In the genomic region with DNA sequence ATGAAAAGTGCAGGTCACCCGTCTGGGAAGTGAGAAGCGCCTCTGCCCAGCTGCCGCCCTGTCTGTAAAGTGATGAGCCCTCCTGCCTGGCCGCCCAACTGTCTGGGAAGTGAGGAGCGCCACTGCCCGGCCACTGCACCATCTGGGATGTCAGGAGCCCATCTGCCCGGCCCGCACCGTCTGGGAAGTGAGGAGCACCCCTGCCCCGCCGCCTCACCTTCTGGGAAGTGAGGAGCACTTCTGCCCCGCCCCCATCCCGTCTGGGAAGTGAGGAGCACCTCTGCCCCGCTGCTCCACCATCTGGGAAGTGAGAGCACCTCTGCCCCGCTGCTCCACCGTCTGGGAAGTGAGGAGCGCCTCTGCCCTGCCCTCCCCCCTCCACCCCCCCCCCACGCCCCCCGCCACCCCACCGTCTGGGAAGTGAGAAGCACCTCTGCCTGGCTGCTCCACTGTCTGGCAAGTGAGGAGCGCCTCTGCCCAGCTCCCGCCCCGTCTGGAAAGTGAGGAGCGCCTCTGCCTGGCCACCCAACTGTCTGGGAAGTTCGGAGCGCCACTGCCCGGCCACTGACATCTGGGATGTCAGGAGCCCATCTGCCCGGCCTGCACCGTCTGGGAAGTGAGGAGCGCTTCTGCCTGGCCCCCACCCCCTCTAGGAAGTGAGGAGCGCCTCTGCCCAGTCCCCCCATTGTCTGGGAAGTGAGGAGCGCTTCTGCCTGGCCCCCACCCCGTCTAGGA, we compare ENCODE assay signal across 24 cellular contexts. TPM values are rescaled to one million over a fixed set of nuclear protein-coding genes. Genes with fewer than 3 reads are reported as not detected.
DNase-seq lines count a peak whose midpoint lies in the region; ATAC-seq, FAIRE-seq and TF ChIP-seq lines count a peak whose summit lies in the region.
"Had no signal": no experiment of that assay in that cellular context is flagged by ENCODE, and none has a peak within 500 bp of the region (broad histone marks: within the 10 kb centered on the region; RNA-seq: fewer than 3 reads in every experiment).

No MANE protein-coding gene starts in this region.

- CTCF ChIA-PET in A549 (lab: Yijun Ruan, JAX): interaction anchor here (1.3 kb wide), 1 partner anchor 213 kb away, joined by 3 read pairs; no protein-coding TSS in a partner anchor

- no peaks in the 10 kb centered on the region for H3K9me3 Mint-ChIP-seq in neural progenitor cell
- H3K9me3 Mint-ChIP-seq: activated T-cell treated with anti-CD3 and anti-CD28 coated beads, Interleukin-2, amount 50 U/mL, for 72 hours; naive thymus-derived CD8-positive, alpha-beta T cell; T-helper 2 cell treated with Interferon-gamma antibody and Interleukin-4, amounts not matched to agents 5 μg/mL and 100 μg/mL, for 36 hours had no signal

- TF ChIP-seq CTCF in A549 (IDR thresholded peaks at IDR 0.05) (no peak), hepatocyte (IDR thresholded peaks at IDR 0.05; ENCODE audit: poor library complexity) (no peak), neural progenitor cell (IDR thresholded peaks at IDR 0.05) (no peak), tibial nerve (IDR thresholded peaks at IDR 0.05) (no peak)

- DNase-seq in A549 (ENCODE audit: low read depth in 1 of 2, low spot score in 1 of 2): no peak
- DNase-seq in hepatocyte (ENCODE audit: low spot score): peak; percentile 16
- peak; percentile 37 for DNase-seq in neural progenitor cell (ENCODE audit: low spot score)
- no peak for DNase-seq in tibial nerve (ENCODE audit: low spot score in 2 of 2)
- DNase-seq in putamen (ENCODE audit: low spot score): no peak
- DNase-seq in T-helper 17 cell: no peak
- DNase-seq: activated CD4-positive, CD25-positive, alpha-beta regulatory T cell; activated CD8-positive, alpha-beta memory T cell treated with anti-CD3 and anti-CD28 coated beads for 24 hours; cortex of kidney; DMS79; foreskin keratinocyte; GOT3; NCI-H1048; NCI-H2081 treated with DMSO at 0.1 percent for 48 hours; NCI-H69 had no signal

- H3K27ac Mint-ChIP-seq in neural progenitor cell (no peak overlapping the region), T-helper 17 cell (no peak overlapping the region)
- H3K27ac Mint-ChIP-seq: activated naive CD8-positive, alpha-beta T cell; activated T-cell treated with anti-CD3 and anti-CD28 coated beads, Interleukin-2, amount 50 U/mL, for 72 hours; T-helper 2 cell treated with Interferon-gamma antibody and Interleukin-4, amounts not matched to agents 5 μg/mL and 100 μg/mL, for 36 hours had no signal

- peak overlapping the region; percentile 18 for H2AFZ ChIP-seq in hepatocyte
- H2AFZ ChIP-seq in neural progenitor cell (replicated peaks): peak overlapping the region; percentile 78

- no peak overlapping the region for H3K9ac ChIP-seq in HUES48 (ENCODE audit: low read depth, low read length)
- H3K9ac ChIP-seq in neural progenitor cell: no peak overlapping the region

- 83% methylated on average over 7 of the region's 33 CpGs for WGBS in A549 (ENCODE audit: missing lambda C conversion rate)
- WGBS in hepatocyte (ENCODE audit: low lambda C conversion rate, missing lambda C conversion rate): 90% methylated on average over 24 of the region's 33 CpGs
- WGBS in tibial nerve, 2 donors: 91 to 92% methylated on average over 21 to 31 of the region's 33 CpGs

- ATAC-seq in A549 (no peak), T-helper 17 cell (no peak), HG03097 (IDR thresholded peaks at IDR 0.05; ENCODE audit: low FRiP score, unreplicated experiment) (no peak)
- ATAC-seq: activated T-cell treated with anti-CD3 and anti-CD28 coated beads, Interleukin-2, amount 50 U/mL, for 72 hours; naive thymus-derived CD8-positive, alpha-beta T cell had no signal

- H3K36me3 Mint-ChIP-seq in neural progenitor cell (peaks cover 9% of the 10 kb centered on the region), T-helper 17 cell (ENCODE audit: low read depth) (no peaks in the 10 kb centered on the region)
- H3K36me3 Mint-ChIP-seq: activated naive CD8-positive, alpha-beta T cell had no signal

- no peak overlapping the region for H3K4me3 Mint-ChIP-seq in neural progenitor cell
- H3K4me3 Mint-ChIP-seq in T-helper 17 cell: no peak overlapping the region

- H3K36me3 ChIP-seq in HUES48 (ENCODE audit: control insufficient read depth, insufficient read depth, low read length) (no peaks in the 10 kb centered on the region), hepatocyte (replicated peaks; ENCODE audit: insufficient read depth, low read depth) (no peaks in the 10 kb centered on the region), neural progenitor cell (no peaks in the 10 kb centered on the region), tibial nerve (peaks cover 0 to 26% (median 0%) of the 10 kb centered on the region in 3 donors)
- H3K36me3 ChIP-seq: thyroid gland had no signal

- TF ChIP-seq EP300 in A549 (IDR thresholded peaks at IDR 0.05) (no peak), tibial nerve (IDR thresholded peaks at IDR 0.05) (no peak)

- H3K27me3 ChIP-seq in HUES48 (ENCODE audit: control insufficient read depth, insufficient read depth, low read length): no peaks in the 10 kb centered on the region
- no peaks in the 10 kb centered on the region for H3K27me3 ChIP-seq in hepatocyte
- no peaks in the 10 kb centered on the region for H3K27me3 ChIP-seq in neural progenitor cell
- H3K27me3 ChIP-seq in tibial nerve: no peaks in the 10 kb centered on the region
- H3K27me3 ChIP-seq: foreskin keratinocyte, thyroid gland had no signal

- H3K27me3 Mint-ChIP-seq in neural progenitor cell (ENCODE audit: insufficient read depth, low read depth) (peaks cover 7% of the 10 kb centered on the region), T-helper 17 cell (no peaks in the 10 kb centered on the region)
- H3K27me3 Mint-ChIP-seq: activated naive CD8-positive, alpha-beta T cell; CD4-positive, alpha-beta memory T cell; naive thymus-derived CD8-positive, alpha-beta T cell had no signal

- no peak for TF ChIP-seq POLR2A in A549 (IDR thresholded peaks at IDR 0.05; ENCODE audit: low read length)
- TF ChIP-seq POLR2A in tibial nerve (IDR thresholded peaks at IDR 0.05): no peak

- peaks cover 32% of the 10 kb centered on the region for H3F3A ChIP-seq in neural progenitor cell (ENCODE audit: low read depth)

- peaks cover 9% of the 10 kb centered on the region; the same call in 2 of the 3 replicates for H3K4me1 ChIP-seq in A549
- H3K4me1 ChIP-seq in HUES48 (ENCODE audit: control insufficient read depth, insufficient read depth, low read length): peaks cover 6% of the 10 kb centered on the region; the same call in 1 of the 2 replicates
- H3K4me1 ChIP-seq in hepatocyte (ENCODE audit: insufficient read depth): peaks cover 8% of the 10 kb centered on the region
- peaks cover 8% of the 10 kb centered on the region for H3K4me1 ChIP-seq in neural progenitor cell
- H3K4me1 ChIP-seq in tibial nerve: peaks cover 0 to 14% (median 4%) of the 10 kb centered on the region in 4 donors

- FAIRE-seq in A549 (lab: Jason Lieb, UNC): no peak

- H3K9me3 ChIP-seq in A549 (no peaks in the 10 kb centered on the region), HUES48 (ENCODE audit: control insufficient read depth, insufficient read depth, low read length) (no peaks in the 10 kb centered on the region), hepatocyte (ENCODE audit: low read depth) (no peaks in the 10 kb centered on the region), neural progenitor cell (ENCODE audit: low read depth) (no peaks in the 10 kb centered on the region), tibial nerve (no peaks in the 10 kb centered on the region), T-helper 17 cell (ENCODE audit: control insufficient read depth, low read length, poor library complexity, severe bottlenecking) (no peaks in the 10 kb centered on the region)
- H3K9me3 ChIP-seq: thyroid gland had no signal

- H4K20me1 ChIP-seq in hepatocyte (ENCODE audit: insufficient read depth, poor library complexity, severe bottlenecking): no peaks in the 10 kb centered on the region
- peaks cover 3% of the 10 kb centered on the region for H4K20me1 ChIP-seq in neural progenitor cell (ENCODE audit: low read depth)

- H3K27ac ChIP-seq in A549 (peak overlapping the region; percentile 51 to 78; a peak in 5 of 6 replicates), HUES48 (ENCODE audit: low read depth, low read length) (peak overlapping the region; percentile 46), hepatocyte (no peak overlapping the region), neural progenitor cell (no peak overlapping the region), tibial nerve (no peak overlapping the region)
- H3K27ac ChIP-seq: foreskin keratinocyte, thyroid gland had no signal

- TF ChIP-seq RAD21 in A549 (conservative IDR thresholded peaks at IDR 0.05 in 1 of 2, IDR thresholded peaks at IDR 0.05 in 1 of 2): no peak

- POLR2A ChIA-PET in A549 (lab: Yijun Ruan, JAX): no interaction called here

- H3K4me2 ChIP-seq in A549: peak overlapping the region; percentile 42; the same call in 2 of the 3 replicates
- H3K4me2 ChIP-seq in hepatocyte: peak overlapping the region; percentile 57
- H3K4me2 ChIP-seq in neural progenitor cell: peak overlapping the region; percentile 51

- H3K79me2 ChIP-seq in hepatocyte (peaks cover 3% of the 10 kb centered on the region), neural progenitor cell (ENCODE audit: low read depth) (peaks cover 21% of the 10 kb centered on the region)

- H3K4me3 ChIP-seq in A549: no peak overlapping the region
- H3K4me3 ChIP-seq in HUES48 (ENCODE audit: low read depth, low read length): peak overlapping the region; percentile 57; the same call in 1 of the 2 replicates
- H3K4me3 ChIP-seq in hepatocyte: no peak overlapping the region
- H3K4me3 ChIP-seq in neural progenitor cell: peak overlapping the region; percentile 36
- no peak overlapping the region for H3K4me3 ChIP-seq in tibial nerve
- H3K4me3 ChIP-seq: lung had no signal

- H3K4me1 Mint-ChIP-seq in neural progenitor cell (peaks cover 21% of the 10 kb centered on the region), T-helper 17 cell (peaks cover 16% of the 10 kb centered on the region)

- no peaks in the 10 kb centered on the region for H3K9me2 ChIP-seq in hepatocyte (replicated peaks; ENCODE audit: insufficient read depth)

RNA-seq across cellular contexts. Expression of gene ZZZ3, which starts 4.5 kb away (rescaled TPM):
- polyA plus RNA-seq in A549 (2011; rRNA removed) (30.0 and 32.2 TPM in 2 replicates), A549 (2017; fragmentation: RNase III; extraction: RNeasy Plus Mini Kit Qiagen cat#74134 plus additional on column Dnase treatment) (20.7 to 25.6 TPM (median 22.7 TPM) in 3 replicates), hepatocyte (25.1 and 31.2 TPM in 2 replicates)
- 6.2 and 6.6 TPM in 2 replicates for polyA plus RNA-seq in A549 (2012; cell fraction: cytosol; rRNA removed)
- 6.3 and 12.0 TPM in 2 replicates for polyA plus RNA-seq in A549 (2012; cell fraction: nucleus; rRNA removed)
- polyA minus RNA-seq in A549 (2011; rRNA and poly(A)+ RNA removed): 17.6 and 23.3 TPM in 2 replicates
- total RNA-seq in hepatocyte (59.6 and 71.9 TPM in 2 replicates), neural progenitor cell (ENCODE audit: low replicate concordance) (85.1 and 106 TPM in 2 replicates), tibial nerve (10 to 100 TPM; 49.6 to 73.5 (median 52.2) TPM), T-helper 17 cell (10 to 100 TPM; 49.8 to 55.5 TPM)

Comparison
In these comparisons a context has a peak if more than half of its experiments do, and no peak if none do; other contexts are left out.
1. DNase-seq: peak in hepatocyte (single experiment) and neural progenitor cell (single experiment); none in A549 (0 of 2), tibial nerve (0 of 2), putamen (single experiment) and T-helper 17 cell (0 of 3).
2. H3K27ac ChIP-seq: peak in A549 (2 of 2) and HUES48 (single experiment); none in hepatocyte (single experiment), neural progenitor cell (single experiment) and tibial nerve (0 of 4).
3. H3K4me3 ChIP-seq: peak in HUES48 (single experiment) and neural progenitor cell (single experiment); none in A549 (single experiment), hepatocyte (single experiment) and tibial nerve (0 of 4).
4. Peak in every context shown above with its lines, with median percentiles within 50 percentile points of each other: H3K4me2 ChIP-seq.